In the genomic region with DNA sequence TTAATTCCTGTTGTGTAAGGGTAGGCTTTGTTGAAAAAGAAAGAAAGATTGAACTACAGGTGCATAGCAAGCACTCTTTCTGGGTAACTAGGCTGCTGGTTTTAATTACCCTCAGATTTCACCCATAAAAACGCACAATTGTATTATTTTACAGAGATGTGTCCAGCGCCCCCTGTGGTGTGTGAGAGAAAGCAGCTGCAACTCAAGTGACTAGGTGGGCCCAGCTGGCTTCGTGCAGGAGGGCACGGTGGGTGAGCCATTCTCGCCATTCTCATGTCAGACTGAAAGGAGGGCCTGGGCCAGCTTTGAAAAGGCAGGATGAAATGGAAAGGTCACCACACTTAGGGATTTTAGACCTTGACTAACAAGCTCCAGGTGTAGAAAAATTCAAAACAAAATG, we compare ENCODE assay signal across 8 cellular contexts.
DNase-seq lines count a peak whose midpoint lies in the region; ATAC-seq and TF ChIP-seq lines count a peak whose summit lies in the region.

No MANE protein-coding gene starts in this region.

- no peak overlapping the region for H3K4me3 ChIP-seq in retinal pigment epithelial cell (ENCODE audit: low read length)

- DNase-seq in activated gamma-delta T cell treated with Interleukin-2 at 50 U/mL for 16 hours, result peak; percentile 43
- DNase-seq in activated gamma-delta T cell (lab: John Stamatoyannopoulos, UW), result no peak
- peak; percentile 69 for DNase-seq in ecto neural progenitor cell (ENCODE audit: low spot score)
- DNase-seq in retinal pigment epithelial cell (ENCODE audit: low read depth), result no peak
- DNase-seq in NCI-H524 treated with DMSO at 0.1 percent for 48 hours (lab: John Stamatoyannopoulos, UW), result no peak

- ATAC-seq in GM21825 (IDR thresholded peaks at IDR 0.05; ENCODE audit: unreplicated experiment), result no peak
- ATAC-seq in HG02588 (IDR thresholded peaks at IDR 0.05; ENCODE audit: unreplicated experiment), result no peak

- TF ChIP-seq CTCF in VCaP (conservative IDR thresholded peaks at IDR 0.05), result peak; percentile 66
- peak; percentile 66 for TF ChIP-seq CTCF in retinal pigment epithelial cell (conservative IDR thresholded peaks at IDR 0.05; ENCODE audit: low read depth, low read length)

- H3K27ac ChIP-seq in VCaP, result no peak overlapping the region

Comparison
In these comparisons a context has a peak if more than half of its experiments do, and no peak if none do; other contexts are left out.
1. DNase-seq: peak in activated gamma-delta T cell treated with Interleukin-2 at 50 U/mL for 16 hours (single experiment) and ecto neural progenitor cell (single experiment); none in activated gamma-delta T cell (single experiment), retinal pigment epithelial cell (single experiment) and NCI-H524 treated with DMSO at 0.1 percent for 48 hours (single experiment).